In the genomic region with DNA sequence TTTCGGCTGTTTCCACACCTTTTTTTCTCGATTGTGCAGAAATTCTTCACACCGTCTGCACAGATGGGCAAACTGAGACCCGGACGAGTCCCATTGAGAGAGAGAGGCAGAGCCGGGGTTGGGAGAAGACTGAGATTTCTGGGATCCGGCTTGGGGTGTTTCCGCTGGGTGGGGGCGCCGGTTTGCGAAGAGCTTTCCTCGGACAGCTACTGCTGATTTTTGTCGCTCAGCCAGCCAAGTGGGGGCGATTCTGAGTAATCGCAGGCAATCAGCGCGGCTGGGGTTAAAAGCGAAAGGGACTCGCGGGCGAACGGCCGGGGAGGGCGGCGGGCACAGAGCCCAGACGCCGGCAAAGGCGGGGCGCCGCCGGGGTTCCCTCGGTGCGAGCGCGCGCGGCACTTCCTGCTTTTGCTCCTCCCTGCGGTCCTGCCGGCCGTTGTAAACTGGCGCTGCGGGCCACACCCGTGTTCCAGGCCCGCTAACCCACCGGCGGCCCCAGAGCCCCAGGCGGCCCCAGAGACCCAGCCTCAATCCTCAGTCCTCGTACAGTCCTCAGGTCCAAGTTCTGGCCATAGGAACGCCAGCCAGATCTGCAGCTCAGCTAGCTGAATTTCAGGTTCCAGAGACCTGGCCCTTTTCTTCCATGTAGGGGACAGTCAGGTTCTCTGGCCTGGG, we compare ENCODE assay signal across 8 cellular contexts. TPM values are rescaled to one million over a fixed set of nuclear protein-coding genes. Genes with fewer than 3 reads are reported as not detected.
A peak's percentile ranks its signal among the peaks of the same experiment; 100 is the strongest.
DNase-seq lines count a peak whose midpoint lies in the region; ATAC-seq and TF ChIP-seq lines count a peak whose summit lies in the region.

No MANE protein-coding gene starts in this region.

- no peaks in the 10 kb centered on the region for H3K9me3 ChIP-seq in neural cell (ENCODE audit: low read length)

- H3K9ac ChIP-seq in KMS-11 (peak overlapping the region; percentile 76), neural cell (ENCODE audit: low read length) (peak overlapping the region; percentile 32)

- peak; percentile 82 for ATAC-seq in GM21825 (IDR thresholded peaks at IDR 0.05; ENCODE audit: unreplicated experiment)

- H4K20me1 ChIP-seq in KMS-11 (ENCODE audit: insufficient read depth): no peaks in the 10 kb centered on the region
- H4K20me1 ChIP-seq in neural cell (ENCODE audit: insufficient read depth): no peaks in the 10 kb centered on the region

- H3K4me3 Mint-ChIP-seq in stimulated activated naive CD8-positive, alpha-beta T cell treated with anti-CD3 and anti-CD28 coated beads, Interleukin-15, Interleukin-2, amounts not matched to agents 100 ng/mL and 50 ng/mL, for 24 hours: peak overlapping the region; percentile 83

- H2AFZ ChIP-seq in KMS-11 (ENCODE audit: low read depth): peak overlapping the region; percentile 58
- no peak overlapping the region for H2AFZ ChIP-seq in neural cell (ENCODE audit: low read depth, low read length)

- H3K27me3 ChIP-seq in KMS-11 (ENCODE audit: insufficient read depth, low read depth): no peaks in the 10 kb centered on the region
- peaks cover 27% of the 10 kb centered on the region for H3K27me3 ChIP-seq in neural cell (ENCODE audit: insufficient read depth, low read depth, low read length)

- H3K27ac Mint-ChIP-seq in stimulated activated naive CD8-positive, alpha-beta T cell treated with anti-CD3 and anti-CD28 coated beads, Interleukin-15, Interleukin-2, amounts not matched to agents 100 ng/mL and 50 ng/mL, for 24 hours: peak overlapping the region; percentile 68

- peaks cover 46% of the 10 kb centered on the region for H3K4me1 Mint-ChIP-seq in stimulated activated naive CD8-positive, alpha-beta T cell treated with anti-CD3 and anti-CD28 coated beads, Interleukin-15, Interleukin-2, amounts not matched to agents 100 ng/mL and 50 ng/mL, for 24 hours (ENCODE audit: low read depth)

- H3K4me2 ChIP-seq in KMS-11 (peak overlapping the region; percentile 67), neural cell (ENCODE audit: low read length) (peak overlapping the region; percentile 31)

- H3K36me3 Mint-ChIP-seq in stimulated activated naive CD8-positive, alpha-beta T cell treated with anti-CD3 and anti-CD28 coated beads, Interleukin-15, Interleukin-2, amounts not matched to agents 100 ng/mL and 50 ng/mL, for 24 hours (ENCODE audit: low read depth): no peaks in the 10 kb centered on the region

- no peaks in the 10 kb centered on the region for H3F3A ChIP-seq in neural cell (ENCODE audit: insufficient read depth, low read length, poor library complexity, severe bottlenecking)

- H3K9me3 Mint-ChIP-seq in stimulated activated naive CD8-positive, alpha-beta T cell treated with anti-CD3 and anti-CD28 coated beads, Interleukin-15, Interleukin-2, amounts not matched to agents 100 ng/mL and 50 ng/mL, for 24 hours: no peaks in the 10 kb centered on the region

- TF ChIP-seq EP300 in neural cell (conservative IDR thresholded peaks at IDR 0.05; ENCODE audit: poor library complexity, severe bottlenecking): no peak

- H3K79me2 ChIP-seq in KMS-11 (ENCODE audit: insufficient read depth, low read depth) (no peaks in the 10 kb centered on the region), neural cell (replicated peaks; ENCODE audit: insufficient read depth, low read length) (no peaks in the 10 kb centered on the region)

- H3K4me1 ChIP-seq in KMS-11 (ENCODE audit: low read depth, poor library complexity, severe bottlenecking): peaks cover 11% of the 10 kb centered on the region

- no peaks in the 10 kb centered on the region for H3K9me2 ChIP-seq in neural cell (ENCODE audit: insufficient read depth, low read length)

- DNase-seq in ELF-1 (ENCODE audit: low read depth, low spot score) (peak; percentile 67), fibroblast of the conjunctiva (ENCODE audit: low read depth) (peak; percentile 80)
- DNase-seq in activated effector memory CD4-positive, alpha-beta T cell treated with anti-CD3 and anti-CD28 coated beads, Interleukin-2, amount 50 U/mL, for 16 hours: peak; percentile 93

- TF ChIP-seq RAD21 in neural cell (conservative IDR thresholded peaks at IDR 0.05): no peak

- H3K4me3 ChIP-seq in KMS-11 (IDR thresholded peaks at IDR 0.05; ENCODE audit: insufficient read depth, low read depth, low read length) (no peak overlapping the region), neural cell (ENCODE audit: low read length) (peak overlapping the region; percentile 67)

- peak; percentile 59 for TF ChIP-seq POLR2A in Raji (IDR thresholded peaks at IDR 0.05; ENCODE audit: insufficient read depth, low read depth, low read length)

- TF ChIP-seq CTCF in KMS-11 (conservative IDR thresholded peaks at IDR 0.05; ENCODE audit: low read depth, low read length) (no peak), neural cell (IDR thresholded peaks at IDR 0.05; ENCODE audit: poor library complexity, severe bottlenecking) (no peak)

- H3K27ac ChIP-seq in KMS-11 (peak overlapping the region; percentile 80), neural cell (ENCODE audit: low read length) (no peak overlapping the region)

- no peaks in the 10 kb centered on the region for H3K27me3 Mint-ChIP-seq in stimulated activated naive CD8-positive, alpha-beta T cell treated with anti-CD3 and anti-CD28 coated beads, Interleukin-15, Interleukin-2, amounts not matched to agents 100 ng/mL and 50 ng/mL, for 24 hours

- H3K36me3 ChIP-seq in KMS-11 (ENCODE audit: insufficient read depth) (no peaks in the 10 kb centered on the region), neural cell (ENCODE audit: insufficient read depth, low read length) (no peaks in the 10 kb centered on the region)

TF ChIP-seq in neural cell, 6 proteins besides CTCF, POLR2A, EP300 and RAD21:
- TF ChIP-seq POLR2AphosphoS5 (IDR thresholded peaks at IDR 0.05) (no peak), TAF1 (IDR thresholded peaks at IDR 0.05; ENCODE audit: low read depth) (no peak), MXI1 (conservative IDR thresholded peaks at IDR 0.05; ENCODE audit: poor library complexity, severe bottlenecking) (no peak), SMC3 (conservative IDR thresholded peaks at IDR 0.05; ENCODE audit: poor library complexity) (peak; percentile 22)
- TF ChIP-seq, protein P1, sequence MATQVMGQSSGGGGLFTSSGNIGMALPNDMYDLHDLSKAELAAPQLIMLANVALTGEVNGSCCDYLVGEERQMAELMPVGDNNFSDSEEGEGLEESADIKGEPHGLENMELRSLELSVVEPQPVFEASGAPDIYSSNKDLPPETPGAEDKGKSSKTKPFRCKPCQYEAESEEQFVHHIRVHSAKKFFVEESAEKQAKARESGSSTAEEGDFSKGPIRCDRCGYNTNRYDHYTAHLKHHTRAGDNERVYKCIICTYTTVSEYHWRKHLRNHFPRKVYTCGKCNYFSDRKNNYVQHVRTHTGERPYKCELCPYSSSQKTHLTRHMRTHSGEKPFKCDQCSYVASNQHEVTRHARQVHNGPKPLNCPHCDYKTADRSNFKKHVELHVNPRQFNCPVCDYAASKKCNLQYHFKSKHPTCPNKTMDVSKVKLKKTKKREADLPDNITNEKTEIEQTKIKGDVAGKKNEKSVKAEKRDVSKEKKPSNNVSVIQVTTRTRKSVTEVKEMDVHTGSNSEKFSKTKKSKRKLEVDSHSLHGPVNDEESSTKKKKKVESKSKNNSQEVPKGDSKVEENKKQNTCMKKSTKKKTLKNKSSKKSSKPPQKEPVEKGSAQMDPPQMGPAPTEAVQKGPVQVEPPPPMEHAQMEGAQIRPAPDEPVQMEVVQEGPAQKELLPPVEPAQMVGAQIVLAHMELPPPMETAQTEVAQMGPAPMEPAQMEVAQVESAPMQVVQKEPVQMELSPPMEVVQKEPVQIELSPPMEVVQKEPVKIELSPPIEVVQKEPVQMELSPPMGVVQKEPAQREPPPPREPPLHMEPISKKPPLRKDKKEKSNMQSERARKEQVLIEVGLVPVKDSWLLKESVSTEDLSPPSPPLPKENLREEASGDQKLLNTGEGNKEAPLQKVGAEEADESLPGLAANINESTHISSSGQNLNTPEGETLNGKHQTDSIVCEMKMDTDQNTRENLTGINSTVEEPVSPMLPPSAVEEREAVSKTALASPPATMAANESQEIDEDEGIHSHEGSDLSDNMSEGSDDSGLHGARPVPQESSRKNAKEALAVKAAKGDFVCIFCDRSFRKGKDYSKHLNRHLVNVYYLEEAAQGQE (IDR thresholded peaks at IDR 0.05; ENCODE audit: borderline replicate concordance): no peak

RNA-seq across cellular contexts. Expression of a gene that starts 32.4 kb away (rescaled TPM):
- polyA plus RNA-seq in neural cell: 114 and 124 TPM in 2 replicates
- 159 and 198 TPM in 2 replicates for polyA minus RNA-seq in neural cell
